ENCODE assay signal across 20 cellular contexts in the genomic region with DNA sequence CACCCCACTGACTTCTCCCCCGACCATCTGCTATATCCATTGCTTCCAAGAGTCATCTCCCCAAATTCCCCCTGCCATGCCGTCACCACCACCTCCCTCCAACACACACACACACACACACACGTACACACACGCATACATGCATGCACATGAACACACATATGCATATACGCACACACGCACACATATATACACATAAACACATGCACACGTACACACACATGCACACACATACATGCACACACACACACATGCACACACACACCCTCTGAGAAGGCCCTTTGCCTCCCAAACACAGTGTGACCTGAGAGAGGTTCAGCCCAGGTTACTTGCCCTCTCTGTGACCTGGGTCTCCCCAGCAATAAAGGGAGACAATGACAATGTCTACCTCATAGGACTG.
"Had no signal": no experiment of that assay in that cellular context is flagged by ENCODE, and none has a peak within 500 bp of the region (broad histone marks: within the 10 kb centered on the region; RNA-seq: fewer than 3 reads in every experiment).

No MANE protein-coding gene starts in this region.

- H3K4me2 ChIP-seq: SK-N-SH had no signal

- FAIRE-seq: RCC 7860 had no signal

- H3K9me3 ChIP-seq: SK-N-SH had no signal

- DNase-seq: KBM-7, MV-4-11, NCI-H1048, NCI-H1105, NCI-H1417 treated with DMSO at 0.1 percent for 48 hours, NCI-H146, NCI-H1694 treated with DMSO at 0.1 percent for 48 hours, NCI-H1930, NCI-H2081, NCI-H2107, NCI-H2227 treated with DMSO at 0.1 percent for 48 hours, NCI-H446, NCI-H510A, NCI-H524 treated with DMSO at 0.1 percent for 48 hours, NCI-H69, NCI-H774, RPMI8226, SHP77, SK-N-SH had no signal

- H3K9ac ChIP-seq: SK-N-SH had no signal
